10 cellular contexts compared by ENCODE assay signal in genomic region chr17:73307130-73307529, GRCh38. TPM values are rescaled to one million over a fixed set of nuclear protein-coding genes. Genes with fewer than 3 reads are reported as not detected.
DNase-seq lines count a peak whose midpoint lies in the region; ATAC-seq and TF ChIP-seq lines count a peak whose summit lies in the region.
"Had no signal": no experiment of that assay in that cellular context is flagged by ENCODE, and none has a peak within 500 bp of the region (broad histone marks: within the 10 kb centered on the region; RNA-seq: fewer than 3 reads in every experiment).

No MANE protein-coding gene starts in this region.

- TF ChIP-seq POLR2A in prostate gland (IDR thresholded peaks at IDR 0.05) = no peak
- no peak for TF ChIP-seq POLR2A in lower leg skin (IDR thresholded peaks at IDR 0.05)

- 34% methylated on average over 9 of the region's 9 CpGs for WGBS in prostate gland
- 43 to 53% methylated on average over 9 of the region's 9 CpGs for WGBS in lower leg skin, 2 donors

- H3K9ac ChIP-seq in BLaER1 treated with 17β-estradiol and CSF1 and Interleukin-3, amounts not matched to agents 10 nM and 100 nM = peak overlapping the region in 1 of 11 experiments; percentile 1; a peak in 2 of 22 replicates
- H3K9ac ChIP-seq in NT2/D1 (ENCODE audit: insufficient read length, low read depth) = peak overlapping the region; percentile 57

- TF ChIP-seq CTCF in prostate gland (IDR thresholded peaks at IDR 0.05) (no peak), lower leg skin (IDR thresholded peaks at IDR 0.05) (no peak)

- H3K4me2 ChIP-seq in BLaER1 treated with 17β-estradiol and CSF1 and Interleukin-3, amounts not matched to agents 10 nM and 100 nM = peak overlapping the region in 9 of 11 experiments; percentile 22 to 99 (median 92); a peak in 15 of 22 replicates

- no peaks in the 10 kb centered on the region for H3K27me3 ChIP-seq in BLaER1 treated with 17β-estradiol and CSF1 and Interleukin-3, amounts not matched to agents 10 nM and 100 nM
- H3K27me3 ChIP-seq in NT2/D1 (ENCODE audit: insufficient read depth, insufficient read length) (no peaks in the 10 kb centered on the region), prostate gland (replicated peaks; ENCODE audit: insufficient read depth) (no peaks in the 10 kb centered on the region)

- H3K36me3 ChIP-seq in BLaER1 treated with 17β-estradiol and CSF1 and Interleukin-3, amounts not matched to agents 10 nM and 100 nM = 0 out of 22 replicates have a peak, but pooled peaks cover 0 to 3% (median 0%) of the 10 kb centered on the region in 11 experiments
- H3K36me3 ChIP-seq in NT2/D1 (ENCODE audit: insufficient read depth, insufficient read length, low read length) (peaks cover 16% of the 10 kb centered on the region), prostate gland (no peaks in the 10 kb centered on the region)

- no peak for DNase-seq in NT2/D1 (ENCODE audit: low read depth, low spot score)
- DNase-seq in globus pallidus (ENCODE audit: low spot score) = peak; percentile 70
- peak; percentile 61 for DNase-seq in prostate gland (ENCODE audit: low spot score)
- DNase-seq in NCI-H146 (lab: John Stamatoyannopoulos, UW) = no peak
- no peak for DNase-seq in lower leg skin (ENCODE audit: low spot score in 2 of 2)
- no peak for DNase-seq in NCI-H510A (lab: John Stamatoyannopoulos, UW)
- DNase-seq: activated naive CD8-positive, alpha-beta T cell treated with anti-CD3 and anti-CD28 coated beads for 36 hours; NCI-H774 had no signal

- no peak for ATAC-seq in HG03159 (IDR thresholded peaks at IDR 0.05; ENCODE audit: unreplicated experiment)

- H3K4me1 ChIP-seq in BLaER1 treated with 17β-estradiol and CSF1 and Interleukin-3, amounts not matched to agents 10 nM and 100 nM = peaks cover 58 to 71% (median 64%) of the 10 kb centered on the region in 10 experiments
- H3K4me1 ChIP-seq in NT2/D1 (ENCODE audit: insufficient read depth, insufficient read length) (peaks cover 29% of the 10 kb centered on the region), prostate gland (replicated peaks) (peaks cover 39% of the 10 kb centered on the region)

- intact Hi-C loops in prostate gland (cut with DNase I) (no loop called here), lower leg skin (cut with DNase I; ENCODE audit: low total_unique reads) (no loop called here)

- no peaks in the 10 kb centered on the region for H3K9me3 ChIP-seq in BLaER1 treated with 17β-estradiol and CSF1 and Interleukin-3, amounts not matched to agents 10 nM and 100 nM (replicated peaks in 1 of 11)
- H3K9me3 ChIP-seq in NT2/D1 (ENCODE audit: insufficient read depth, low read length) (no peaks in the 10 kb centered on the region), prostate gland (no peaks in the 10 kb centered on the region)

- H3K27ac ChIP-seq in BLaER1 treated with 17β-estradiol and CSF1 and Interleukin-3, amounts not matched to agents 10 nM and 100 nM = no peak overlapping the region
- H3K27ac ChIP-seq in prostate gland = peak overlapping the region; percentile 99

- no peaks in the 10 kb centered on the region; a peak in 1 of 22 replicates for H4K20me1 ChIP-seq in BLaER1 treated with 17β-estradiol and CSF1 and Interleukin-3, amounts not matched to agents 10 nM and 100 nM

- no peak overlapping the region for H3K4me3 ChIP-seq in BLaER1 treated with 17β-estradiol and CSF1 and Interleukin-3, amounts not matched to agents 10 nM and 100 nM
- H3K4me3 ChIP-seq in NT2/D1 (ENCODE audit: insufficient read length, low read depth) (no peak overlapping the region), prostate gland (no peak overlapping the region), lower leg skin (ENCODE audit: low read depth, poor library complexity, severe bottlenecking) (no peak overlapping the region)

RNA-seq across cellular contexts. Expression of gene CDC42EP4, which starts 4.7 kb away (rescaled TPM):
- total RNA-seq in prostate gland = 100 to 1,000 TPM; 119 to 186 TPM
- 10 to 100 TPM; 33.0 to 94.6 (median 69.7) TPM for total RNA-seq in lower leg skin

RNA-seq across cellular contexts. Expression of gene CPSF4L, which starts 45.5 kb away (rescaled TPM):
- total RNA-seq in prostate gland = not detected
- total RNA-seq in lower leg skin = not detected
- total RNA-seq: activated naive CD8-positive, alpha-beta T cell treated with anti-CD3 and anti-CD28 coated beads for 36 hours had no signal

Comparison
In these comparisons a context has a peak if more than half of its experiments do, and no peak if none do; other contexts are left out.
1. H3K27ac ChIP-seq: peak in prostate gland (2 of 2); none in BLaER1 treated with 17β-estradiol and CSF1 and Interleukin-3, amounts not matched to agents 10 nM and 100 nM (0 of 11).
2. DNase-seq: peak in globus pallidus (single experiment) and prostate gland (single experiment); none in NT2/D1 (single experiment), NCI-H146 (single experiment), lower leg skin (0 of 2) and NCI-H510A (single experiment).